1 cellular context compared by ENCODE assay signal in the genomic region with DNA sequence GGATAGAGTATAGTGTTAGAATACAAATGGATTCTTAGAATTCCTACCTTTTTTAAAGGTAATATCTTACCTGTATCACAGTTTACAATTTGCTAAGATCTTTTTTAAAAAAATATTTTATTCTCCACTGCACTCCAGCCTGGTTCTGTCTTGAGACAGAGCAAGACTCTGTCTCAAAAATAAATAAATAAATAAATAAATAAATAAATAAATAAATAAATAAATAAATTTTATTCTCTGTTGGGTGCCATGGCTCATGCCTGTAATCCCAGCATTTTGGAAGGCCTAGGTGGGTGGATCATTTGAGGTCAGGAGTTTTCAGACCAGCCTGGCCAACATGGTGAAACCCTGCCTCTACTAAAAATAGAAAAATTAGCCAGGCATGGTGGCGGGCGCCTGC.
TF ChIP-seq lines count a peak whose summit lies in the region.

No MANE protein-coding gene starts in this region.

TF ChIP-seq in HEK293, 187 proteins besides CTCF, POLR2A, EP300 and RAD21:
- TF ChIP-seq ZNF426 (tag by site-specific recombination; IDR thresholded peaks at IDR 0.05) (peak; percentile 30), ZNF555 (tag by site-specific recombination; conservative IDR thresholded peaks at IDR 0.05) (peak; percentile 18; the same call in 1 of the 2 replicates), ZNF335 (tag by site-specific recombination; conservative IDR thresholded peaks at IDR 0.05) (0 out of 2 replicates have a peak, but pooled peaks have one; percentile 23), ZNF394 (tag by site-specific recombination; IDR thresholded peaks at IDR 0.05; ENCODE audit: borderline replicate concordance) (peak; percentile 53; the same call in 1 of the 2 replicates), ZNF623 (tag by site-specific recombination; IDR thresholded peaks at IDR 0.05) (0 out of 2 replicates have a peak, but pooled peaks have one; percentile 5)
